In genomic region chr6:20564269-20564668, GRCh38 we compare ENCODE assay signal across 8 cellular contexts. TPM values are rescaled to one million over a fixed set of nuclear protein-coding genes. Genes with fewer than 3 reads are reported as not detected.
DNase-seq lines count a peak whose midpoint lies in the region; ATAC-seq, FAIRE-seq and TF ChIP-seq lines count a peak whose summit lies in the region.

No MANE protein-coding gene starts in this region.

- ATAC-seq in gastroesophageal sphincter = no peak
- no peak for ATAC-seq in HG02970 (IDR thresholded peaks at IDR 0.05; ENCODE audit: low FRiP score, unreplicated experiment)
- ATAC-seq in GM18867 (IDR thresholded peaks at IDR 0.05; ENCODE audit: unreplicated experiment) = no peak
- no peak for ATAC-seq in HG02763 (IDR thresholded peaks at IDR 0.05; ENCODE audit: unreplicated experiment)

- no peaks in the 10 kb centered on the region for H3K9me3 ChIP-seq in gastroesophageal sphincter
- H3K9me3 ChIP-seq in tibial nerve = no peaks in the 10 kb centered on the region

- TF ChIP-seq EP300 in gastroesophageal sphincter (IDR thresholded peaks at IDR 0.05) (no peak), tibial nerve (IDR thresholded peaks at IDR 0.05) (no peak)

- no peak overlapping the region for H3K4me3 ChIP-seq in gastroesophageal sphincter
- no peak overlapping the region for H3K4me3 ChIP-seq in tibial nerve

- H3K36me3 ChIP-seq in gastroesophageal sphincter (no peaks in the 10 kb centered on the region), tibial nerve (peaks cover 0 to 8% (median 0%) of the 10 kb centered on the region in 3 donors)

- peak; percentile 94 for FAIRE-seq in RCC 7860 (lab: Jason Lieb, UNC)

- H3K4me1 ChIP-seq in gastroesophageal sphincter (peaks cover 0 to 18% (median 4%) of the 10 kb centered on the region in 3 donors), tibial nerve (peaks cover 0 to 9% (median 0%) of the 10 kb centered on the region in 4 donors)

- peak; percentile 46 for TF ChIP-seq CTCF in GM20000 (IDR thresholded peaks at IDR 0.05; ENCODE audit: extremely low read depth, missing control alignments)
- TF ChIP-seq CTCF in gastroesophageal sphincter (IDR thresholded peaks at IDR 0.05) = peak; percentile 42 to 58 (median 54)
- peak in 4 of 5 experiments; percentile 51 to 65 (median 58) for TF ChIP-seq CTCF in tibial nerve (IDR thresholded peaks at IDR 0.05)

- TF ChIP-seq POLR2A in gastroesophageal sphincter (IDR thresholded peaks at IDR 0.05) (no peak), tibial nerve (IDR thresholded peaks at IDR 0.05) (no peak)

- no peaks in the 10 kb centered on the region for H3K27me3 ChIP-seq in gastroesophageal sphincter
- H3K27me3 ChIP-seq in tibial nerve = no peaks in the 10 kb centered on the region

- DNase-seq in AG20443 (ENCODE audit: low spot score) = peak; percentile 12
- peak; percentile 26 for DNase-seq in GM20000 (ENCODE audit: low spot score)
- DNase-seq in RCC 7860 (ENCODE audit: low spot score) = peak; percentile 17
- no peak for DNase-seq in tibial nerve (ENCODE audit: low spot score in 2 of 2)

- no peak overlapping the region for H3K27ac ChIP-seq in gastroesophageal sphincter
- H3K27ac ChIP-seq in tibial nerve = no peak overlapping the region

RNA-seq across cellular contexts. Expression of gene CDKAL1, which starts 30.0 kb away (rescaled TPM):
- total RNA-seq in gastroesophageal sphincter = 10 to 100 TPM; 10.9 to 17.9 (median 15.0) TPM
- total RNA-seq in tibial nerve = 10 to 100 TPM; 13.5 to 21.2 (median 17.3) TPM

Comparison
In these comparisons a context has a peak if more than half of its experiments do, and no peak if none do; other contexts are left out.
1. DNase-seq: peak in AG20443 (single experiment), GM20000 (single experiment) and RCC 7860 (single experiment); none in tibial nerve (0 of 2).
2. Peak in every context shown above with its lines, with median percentiles within 50 percentile points of each other: CTCF ChIP-seq.